In the genomic region with DNA sequence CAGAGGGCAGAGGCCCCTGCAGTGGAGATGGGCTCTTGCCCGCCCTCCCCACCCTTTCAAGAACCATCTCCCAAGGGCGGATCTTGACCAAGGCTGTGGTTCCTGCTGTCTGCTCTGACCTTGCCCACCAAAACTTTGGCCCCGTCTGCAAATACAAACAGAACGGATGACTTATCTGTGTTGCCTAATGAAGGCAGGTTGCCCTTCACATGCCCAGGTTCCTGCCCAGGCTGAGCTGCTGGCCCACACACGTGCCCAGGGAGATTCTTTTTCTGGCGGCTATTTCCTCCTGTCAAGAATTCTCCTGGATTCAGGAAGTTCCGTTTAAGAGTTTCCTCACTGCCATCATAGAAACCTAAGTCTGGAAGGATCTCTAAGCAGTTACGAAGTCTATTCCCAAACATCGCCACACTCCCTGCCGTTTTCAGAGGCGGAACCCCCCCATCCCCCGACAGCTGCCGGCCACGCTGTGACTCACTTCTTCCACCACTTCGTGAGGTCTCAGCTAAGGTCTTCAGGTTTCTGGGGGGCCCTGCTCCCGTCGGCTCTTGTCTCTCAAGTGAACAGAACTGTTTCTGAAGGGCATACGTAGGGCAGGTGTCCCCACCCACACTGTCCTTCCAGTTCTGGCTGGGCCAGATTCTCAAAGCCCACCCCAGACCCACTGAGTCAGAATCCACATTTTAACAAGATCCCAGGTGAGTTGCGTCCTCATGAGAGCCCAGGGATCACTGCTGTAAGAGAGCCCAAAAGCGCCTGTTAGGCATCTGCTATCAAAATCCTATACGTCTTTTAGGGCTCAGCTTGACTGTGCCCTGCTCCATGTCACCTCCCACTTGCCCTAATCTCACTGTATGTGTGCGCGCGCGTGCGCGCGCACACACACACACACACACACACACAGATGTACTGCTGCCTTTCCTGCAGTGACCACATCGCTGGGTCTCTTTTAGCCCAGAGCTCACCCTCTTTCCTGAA, we compare ENCODE assay signal across 1 cellular context.
TF ChIP-seq lines count a peak whose summit lies in the region.

No MANE protein-coding gene starts in this region.

TF ChIP-seq in GM23338, 12 proteins besides CTCF, POLR2A, EP300 and RAD21 (continued from another document):
- TF ChIP-seq, protein P1, sequence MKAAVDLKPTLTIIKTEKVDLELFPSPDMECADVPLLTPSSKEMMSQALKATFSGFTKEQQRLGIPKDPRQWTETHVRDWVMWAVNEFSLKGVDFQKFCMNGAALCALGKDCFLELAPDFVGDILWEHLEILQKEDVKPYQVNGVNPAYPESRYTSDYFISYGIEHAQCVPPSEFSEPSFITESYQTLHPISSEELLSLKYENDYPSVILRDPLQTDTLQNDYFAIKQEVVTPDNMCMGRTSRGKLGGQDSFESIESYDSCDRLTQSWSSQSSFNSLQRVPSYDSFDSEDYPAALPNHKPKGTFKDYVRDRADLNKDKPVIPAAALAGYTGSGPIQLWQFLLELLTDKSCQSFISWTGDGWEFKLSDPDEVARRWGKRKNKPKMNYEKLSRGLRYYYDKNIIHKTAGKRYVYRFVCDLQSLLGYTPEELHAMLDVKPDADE (IDR thresholded peaks at IDR 0.05) = no peak
